Comparison of ENCODE assay signal across 1 cellular context in genomic region chr12:4243796-4244100, GRCh38. TPM values are rescaled to one million over a fixed set of nuclear protein-coding genes. Genes with fewer than 3 reads are reported as not detected.
"Had no signal": no experiment of that assay in that cellular context is flagged by ENCODE, and none has a peak within 500 bp of the region (broad histone marks: within the 10 kb centered on the region; RNA-seq: fewer than 3 reads in every experiment).

No MANE protein-coding gene starts in this region.

RNA-seq across cellular contexts. Expression of gene CCND2, which starts 29.8 kb away (rescaled TPM):
- total RNA-seq: RPMI7951 had no signal
